16 cellular contexts compared by ENCODE assay signal in genomic region chr18:61854578-61854977, GRCh38. TPM values are rescaled to one million over a fixed set of nuclear protein-coding genes. Genes with fewer than 3 reads are reported as not detected.
DNase-seq lines count a peak whose midpoint lies in the region; TF ChIP-seq lines count a peak whose summit lies in the region.
"Had no signal": no experiment of that assay in that cellular context is flagged by ENCODE, and none has a peak within 500 bp of the region (broad histone marks: within the 10 kb centered on the region; RNA-seq: fewer than 3 reads in every experiment).

No MANE protein-coding gene starts in this region.

- H3K4me1 Mint-ChIP-seq in glutamatergic neuron (ENCODE audit: low read depth, unreplicated experiment): peaks cover 3% of the 10 kb centered on the region
- H3K4me1 Mint-ChIP-seq: T-cell had no signal

- no peak for TF ChIP-seq CTCF in glutamatergic neuron (IDR thresholded peaks at IDR 0.05; ENCODE audit: partially characterized antibody, unreplicated experiment)

- DNase-seq in COLO668 (lab: John Stamatoyannopoulos, UW; ENCODE audit: unreplicated experiment) (peak; percentile 46), NCI-H2029 (lab: John Stamatoyannopoulos, UW) (peak; percentile 5), amniotic epithelial cell (ENCODE audit: low read depth) (peak; percentile 4), kidney tubule cell (ENCODE audit: low spot score) (peak; percentile 25), AG08395 (ENCODE audit: low spot score) (no peak), glomerular visceral epithelial cell (ENCODE audit: extremely low spot score) (no peak), glutamatergic neuron (no peak), NCI-H2081 treated with DMSO at 0.1 percent for 48 hours (lab: John Stamatoyannopoulos, UW) (no peak)
- DNase-seq: activated CD4-positive, alpha-beta T cell treated with anti-CD3 and anti-CD28 coated beads for 4 hours; activated T-cell treated with anti-CD3 and anti-CD28 coated beads, Interleukin-2, amount 50 U/mL, for 4 hours; aorta; DND-41; heart right ventricle; NCI-H1694; OCI-M1; T-cell had no signal

- no peaks in the 10 kb centered on the region for H3K27me3 Mint-ChIP-seq in glutamatergic neuron (ENCODE audit: unreplicated experiment)

- no peaks in the 10 kb centered on the region for H3K36me3 Mint-ChIP-seq in glutamatergic neuron (ENCODE audit: unreplicated experiment)
- H3K36me3 Mint-ChIP-seq: T-cell had no signal

- H3K9me3 Mint-ChIP-seq in glutamatergic neuron (ENCODE audit: unreplicated experiment): peaks cover 2% of the 10 kb centered on the region
- H3K9me3 Mint-ChIP-seq: activated T-cell treated with anti-CD3 and anti-CD28 coated beads, Interleukin-2, amount 50 U/mL, for 4 hours; T-cell had no signal

- no peak overlapping the region for H3K27ac Mint-ChIP-seq in glutamatergic neuron (ENCODE audit: unreplicated experiment)
- H3K27ac Mint-ChIP-seq: T-cell had no signal

- H3K4me3 Mint-ChIP-seq in glutamatergic neuron (ENCODE audit: unreplicated experiment): no peak overlapping the region
- H3K4me3 Mint-ChIP-seq: activated T-cell treated with anti-CD3 and anti-CD28 coated beads, Interleukin-2, amount 50 U/mL, for 4 hours; T-cell had no signal

RNA-seq across cellular contexts. Expression of gene RNF152, which starts 38.2 kb away (rescaled TPM):
- 16.9 TPM for total RNA-seq in glutamatergic neuron (ENCODE audit: unreplicated experiment)

Comparison
In these comparisons a context has a peak if more than half of its experiments do, and no peak if none do; other contexts are left out.
1. DNase-seq: peak in COLO668 (single experiment), NCI-H2029 (single experiment), amniotic epithelial cell (single experiment) and kidney tubule cell (single experiment); none in AG08395 (single experiment), glomerular visceral epithelial cell (single experiment), glutamatergic neuron (single experiment) and NCI-H2081 treated with DMSO at 0.1 percent for 48 hours (single experiment).